21 cellular contexts compared by ENCODE assay signal in genomic region chr9:97545507-97545906, GRCh38. TPM values are rescaled to one million over a fixed set of nuclear protein-coding genes. Genes with fewer than 3 reads are reported as not detected.
A peak's percentile ranks its signal among the peaks of the same experiment; 100 is the strongest.
DNase-seq lines count a peak whose midpoint lies in the region; ATAC-seq and TF ChIP-seq lines count a peak whose summit lies in the region.
"Had no signal": no experiment of that assay in that cellular context is flagged by ENCODE, and none has a peak within 500 bp of the region (broad histone marks: within the 10 kb centered on the region; RNA-seq: fewer than 3 reads in every experiment).

No MANE protein-coding gene starts in this region.

- no peak for TF ChIP-seq CTCF in esophagus muscularis mucosa (IDR thresholded peaks at IDR 0.05)
- TF ChIP-seq CTCF in right atrium auricular region (IDR thresholded peaks at IDR 0.05) = no peak
- no peak for TF ChIP-seq CTCF in thyroid gland (IDR thresholded peaks at IDR 0.05)
- TF ChIP-seq CTCF in tibial artery (IDR thresholded peaks at IDR 0.05) = no peak

- H3K4me1 ChIP-seq in esophagus muscularis mucosa = peaks cover 11 to 56% (median 41%) of the 10 kb centered on the region in 4 donors
- peaks cover 0 to 18% of the 10 kb centered on the region in 2 donors for H3K4me1 ChIP-seq in right atrium auricular region
- peaks cover 3 to 10% of the 10 kb centered on the region in 2 donors for H3K4me1 ChIP-seq in thyroid gland
- peaks cover 0 to 59% (median 6%) of the 10 kb centered on the region in 4 donors for H3K4me1 ChIP-seq in tibial artery
- H3K4me1 ChIP-seq: SJCRH30 had no signal

- intact Hi-C loops in esophagus muscularis mucosa (cut with DNase I) = no loop called here
- intact Hi-C loops in thyroid gland (cut with DNase I) = no loop called here
- intact Hi-C loops in tibial artery (cut with DNase I; ENCODE audit: low total_unique reads) = no loop called here

- peak overlapping the region; percentile 68 to 78 (median 75) for H3K27ac ChIP-seq in esophagus muscularis mucosa (replicated peaks in 1 of 4)
- H3K27ac ChIP-seq in right atrium auricular region = peak overlapping the region; percentile 42 to 53
- H3K27ac ChIP-seq in thyroid gland = peak overlapping the region; percentile 17 to 21 (median 20)
- H3K27ac ChIP-seq in tibial artery = peak overlapping the region in 1 of 2 donors; percentile 28
- H3K27ac ChIP-seq: PC-9, RWPE1, SJCRH30 had no signal

- H3K9me3 ChIP-seq in esophagus muscularis mucosa (no peaks in the 10 kb centered on the region), right atrium auricular region (no peaks in the 10 kb centered on the region), thyroid gland (no peaks in the 10 kb centered on the region), tibial artery (no peaks in the 10 kb centered on the region)

- no peak overlapping the region for H3K4me3 ChIP-seq in esophagus muscularis mucosa
- no peak overlapping the region for H3K4me3 ChIP-seq in right atrium auricular region
- H3K4me3 ChIP-seq in thyroid gland (replicated peaks in 1 of 3) = no peak overlapping the region
- no peak overlapping the region for H3K4me3 ChIP-seq in tibial artery
- H3K4me3 ChIP-seq: PC-9, SJCRH30 had no signal

- peak; percentile 86 for DNase-seq in cerebellar cortex (ENCODE audit: low spot score)
- DNase-seq in esophagus muscularis mucosa (ENCODE audit: extremely low spot score) = no peak
- no peak for DNase-seq in right atrium auricular region (ENCODE audit: low spot score)
- peak; percentile 67 to 76 for DNase-seq in thyroid gland
- DNase-seq in HK-2 (ENCODE audit: unreplicated experiment) = no peak
- DNase-seq in tibial artery = no peak
- DNase-seq: ACHN; CD8-positive, alpha-beta memory T cell; DMS79 treated with DMSO at 0.1 percent for 48 hours; H7; HFFc6; Karpas-422; NCI-H1417 treated with DMSO at 0.1 percent for 48 hours; NCI-H187 treated with DMSO at 0.1 percent for 48 hours; NCI-H2227 treated with DMSO at 0.1 percent for 48 hours; NCI-H524; NCI-H82; PC-9; SJCRH30 had no signal

- ATAC-seq in GM18517 (IDR thresholded peaks at IDR 0.05; ENCODE audit: unreplicated experiment) = no peak

- WGBS in esophagus muscularis mucosa = 41% methylated on average over 8 of the region's 8 CpGs
- 33 to 53% methylated on average over 8 of the region's 8 CpGs for WGBS in thyroid gland, 2 donors

- no peak for TF ChIP-seq POLR2A in esophagus muscularis mucosa (IDR thresholded peaks at IDR 0.05; ENCODE audit: low read depth)
- TF ChIP-seq POLR2A in thyroid gland (IDR thresholded peaks at IDR 0.05) = peak in 1 of 2 donors; percentile 21

- no peak for TF ChIP-seq EP300 in esophagus muscularis mucosa (IDR thresholded peaks at IDR 0.05)

- no peaks in the 10 kb centered on the region for H3K27me3 ChIP-seq in esophagus muscularis mucosa
- no peaks in the 10 kb centered on the region for H3K27me3 ChIP-seq in right atrium auricular region
- H3K27me3 ChIP-seq in thyroid gland = no peaks in the 10 kb centered on the region
- H3K27me3 ChIP-seq in tibial artery = no peaks in the 10 kb centered on the region
- H3K27me3 ChIP-seq: SJCRH30 had no signal

- peaks cover 0 to 42% (median 24%) of the 10 kb centered on the region in 4 donors for H3K36me3 ChIP-seq in esophagus muscularis mucosa
- H3K36me3 ChIP-seq in right atrium auricular region = peaks cover 30% of the 10 kb centered on the region
- no peaks in the 10 kb centered on the region for H3K36me3 ChIP-seq in thyroid gland
- H3K36me3 ChIP-seq in tibial artery = peaks cover 24 to 40% (median 31%) of the 10 kb centered on the region in 3 donors
- H3K36me3 ChIP-seq: SJCRH30 had no signal

RNA-seq across cellular contexts. Expression of gene TMOD1, which starts 44.0 kb away (rescaled TPM):
- total RNA-seq in esophagus muscularis mucosa = 10 to 100 TPM; 68.4 to 97.6 (median 71.6) TPM
- 100 to 1,000 TPM; 118 to 122 TPM for total RNA-seq in right atrium auricular region
- 10 to 100 TPM; 33.4 to 38.6 (median 37.0) TPM for total RNA-seq in thyroid gland

Comparison
In these comparisons a context has a peak if more than half of its experiments do, and no peak if none do; other contexts are left out.
1. DNase-seq: peak in cerebellar cortex (single experiment) and thyroid gland (2 of 2); none in esophagus muscularis mucosa (single experiment), right atrium auricular region (single experiment), HK-2 (single experiment) and tibial artery (0 of 2).